Comparison of ENCODE assay signal across 10 cellular contexts in the genomic region with DNA sequence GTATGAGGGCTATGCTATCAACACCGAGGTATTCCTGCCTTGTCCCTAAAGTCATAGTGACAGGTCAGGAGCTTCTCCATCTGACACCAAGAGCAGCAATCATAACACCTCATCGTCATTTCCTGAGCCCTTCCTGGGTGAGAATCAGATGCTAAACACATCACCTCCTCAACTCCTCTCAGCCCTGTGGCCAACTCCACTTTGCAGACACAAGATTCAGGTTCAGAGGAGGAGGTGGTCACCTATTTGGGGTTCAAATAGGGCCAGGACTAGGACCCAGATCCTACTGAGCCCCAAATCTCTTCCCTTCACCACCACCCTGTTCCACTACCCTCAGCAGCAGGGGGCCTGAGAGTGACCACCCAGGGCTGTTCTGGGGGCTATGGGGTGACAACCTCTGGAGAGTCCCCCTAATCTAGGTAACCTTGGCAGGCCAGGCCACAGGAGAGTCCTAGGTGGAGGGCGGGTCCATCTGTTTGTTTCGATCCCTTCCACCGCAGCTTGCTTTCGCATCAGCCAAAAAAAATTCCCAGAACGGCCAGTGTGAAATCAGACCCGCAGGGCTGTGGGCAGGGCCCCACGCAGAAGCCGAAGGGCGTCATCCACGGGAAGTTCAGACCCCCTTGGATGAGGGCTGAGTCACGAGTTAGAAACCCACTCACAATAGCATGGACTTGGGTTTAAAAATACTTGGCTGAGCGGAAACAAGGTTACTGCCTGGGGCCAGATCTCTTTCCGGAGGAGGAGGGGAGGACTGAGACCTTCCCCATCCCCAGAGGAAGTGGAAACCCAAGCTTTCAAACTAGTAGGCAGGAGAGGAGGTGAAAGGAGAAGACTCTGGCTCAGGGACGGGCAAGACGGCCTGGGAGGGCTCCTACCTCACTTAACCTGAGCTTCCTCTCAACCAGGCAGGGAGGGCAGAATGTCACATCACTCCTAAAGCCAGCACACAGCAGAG. TPM values are rescaled to one million over a fixed set of nuclear protein-coding genes. Genes with fewer than 3 reads are reported as not detected.
DNase-seq lines count a peak whose midpoint lies in the region; ATAC-seq and TF ChIP-seq lines count a peak whose summit lies in the region.
"Had no signal": no experiment of that assay in that cellular context is flagged by ENCODE, and none has a peak within 500 bp of the region (broad histone marks: within the 10 kb centered on the region; RNA-seq: fewer than 3 reads in every experiment).

No MANE protein-coding gene starts in this region.

- H3K27ac Mint-ChIP-seq in CD14-positive monocyte (peak overlapping the region; percentile 96 to 98 (median 97)), glutamatergic neuron (ENCODE audit: unreplicated experiment) (no peak overlapping the region)

- H3K9me3 Mint-ChIP-seq in CD14-positive monocyte (no peaks in the 10 kb centered on the region), glutamatergic neuron (ENCODE audit: unreplicated experiment) (peaks cover 2% of the 10 kb centered on the region)
- H3K9me3 Mint-ChIP-seq in activated T-cell treated with anti-CD3 and anti-CD28 coated beads, Interleukin-2, amount 50 U/mL, for 4 hours, result no peaks in the 10 kb centered on the region

- H3K4me3 ChIP-seq in MM.1S (ENCODE audit: low read length), result peak overlapping the region; percentile 43
- H3K4me3 ChIP-seq in skeletal muscle satellite cell (ENCODE audit: low read length), result no peak overlapping the region

- H3K9me3 ChIP-seq in MM.1S (replicated peaks; ENCODE audit: insufficient read depth, low read length), result no peaks in the 10 kb centered on the region
- no peaks in the 10 kb centered on the region for H3K9me3 ChIP-seq in skeletal muscle satellite cell (replicated peaks; ENCODE audit: low read length)

- peaks cover 44% of the 10 kb centered on the region for H3F3A ChIP-seq in MM.1S (ENCODE audit: insufficient read depth, low read length)

- H3K27me3 Mint-ChIP-seq in CD14-positive monocyte (ENCODE audit: low read depth in 3 of 3) (peaks cover 0 to 9% (median 0%) of the 10 kb centered on the region in 3 donors), glutamatergic neuron (ENCODE audit: unreplicated experiment) (peaks cover 5% of the 10 kb centered on the region)
- H3K27me3 Mint-ChIP-seq in activated T-cell treated with anti-CD3 and anti-CD28 coated beads, Interleukin-2, amount 50 U/mL, for 4 hours (ENCODE audit: low read depth), result no peaks in the 10 kb centered on the region

- DNase-seq in CD14-positive monocyte (ENCODE audit: low spot score) (peak; percentile 66), MM.1S (peak; percentile 73), glutamatergic neuron (no peak), globus pallidus (ENCODE audit: low spot score) (no peak), NCI-H2227 (lab: John Stamatoyannopoulos, UW; ENCODE audit: unreplicated experiment) (no peak)
- DNase-seq in activated T-cell treated with anti-CD3 and anti-CD28 coated beads, Interleukin-2, amount 50 U/mL, for 4 hours, result peak; percentile 14

- peaks cover 44 to 61% of the 10 kb centered on the region in 2 donors for H3K36me3 Mint-ChIP-seq in CD14-positive monocyte
- H3K36me3 Mint-ChIP-seq in activated T-cell treated with anti-CD3 and anti-CD28 coated beads, Interleukin-2, amount 50 U/mL, for 4 hours (ENCODE audit: insufficient read depth), result peaks cover 6% of the 10 kb centered on the region
- no peaks in the 10 kb centered on the region for H3K36me3 Mint-ChIP-seq in glutamatergic neuron (ENCODE audit: unreplicated experiment)

- H3K79me2 ChIP-seq in MM.1S (ENCODE audit: low read length), result peaks cover 92% of the 10 kb centered on the region

- H3K27me3 ChIP-seq in MM.1S (replicated peaks; ENCODE audit: insufficient read depth, low read length), result no peaks in the 10 kb centered on the region
- H3K27me3 ChIP-seq in skeletal muscle satellite cell (ENCODE audit: control insufficient read depth, insufficient read depth, low read length), result no peaks in the 10 kb centered on the region

- peak overlapping the region; percentile 74 for H3K4me2 ChIP-seq in MM.1S (ENCODE audit: low read depth, low read length)
- peak overlapping the region; percentile 21 for H3K4me2 ChIP-seq in skeletal muscle satellite cell (ENCODE audit: low read length)

- peak overlapping the region; percentile 70 for H3K9ac ChIP-seq in MM.1S (ENCODE audit: low read length)
- H3K9ac ChIP-seq in skeletal muscle satellite cell (ENCODE audit: low read depth, low read length), result no peak overlapping the region

- ATAC-seq in GM21423 (IDR thresholded peaks at IDR 0.05; ENCODE audit: unreplicated experiment), result peak; percentile 36
- ATAC-seq in activated T-cell treated with anti-CD3 and anti-CD28 coated beads, Interleukin-2, amount 50 U/mL, for 4 hours, result peak; percentile 45 to 51

- peak overlapping the region; percentile 80 to 87 for H3K4me3 Mint-ChIP-seq in CD14-positive monocyte
- peak overlapping the region; percentile 74 for H3K4me3 Mint-ChIP-seq in activated T-cell treated with anti-CD3 and anti-CD28 coated beads, Interleukin-2, amount 50 U/mL, for 4 hours
- H3K4me3 Mint-ChIP-seq in glutamatergic neuron (ENCODE audit: unreplicated experiment), result peak overlapping the region; percentile 42

- no peak for TF ChIP-seq CTCF in CD14-positive monocyte (IDR thresholded peaks at IDR 0.05)
- TF ChIP-seq CTCF in MM.1S (IDR thresholded peaks at IDR 0.05; ENCODE audit: low read length), result no peak
- no peak for TF ChIP-seq CTCF in glutamatergic neuron (IDR thresholded peaks at IDR 0.05; ENCODE audit: partially characterized antibody, unreplicated experiment)

- peak overlapping the region; percentile 96 for H3K27ac ChIP-seq in MM.1S (ENCODE audit: low read length)
- H3K27ac ChIP-seq: C4-2B had no signal

- H3K36me3 ChIP-seq in MM.1S (replicated peaks; ENCODE audit: insufficient read depth, low read length), result no peaks in the 10 kb centered on the region
- peaks cover 8% of the 10 kb centered on the region for H3K36me3 ChIP-seq in skeletal muscle satellite cell (ENCODE audit: insufficient read depth, low read length)

- H4K20me1 ChIP-seq in MM.1S (ENCODE audit: insufficient read depth, low read length), result no peaks in the 10 kb centered on the region

- H2AFZ ChIP-seq in MM.1S (ENCODE audit: low read length), result no peak overlapping the region

- H3K9me2 ChIP-seq in MM.1S (replicated peaks; ENCODE audit: insufficient read depth, low read length), result no peaks in the 10 kb centered on the region

- intact Hi-C loops in CD14-positive monocyte (cut with micrococcal nuclease), result loop anchor here in 1 of 2 donors (2.0 kb wide), 1 partner anchor 65 kb away; no protein-coding TSS in a partner anchor

- H3K4me1 Mint-ChIP-seq in CD14-positive monocyte (peaks cover 94% of the 10 kb centered on the region), glutamatergic neuron (ENCODE audit: low read depth, unreplicated experiment) (peaks cover 22% of the 10 kb centered on the region)
- peaks cover 92% of the 10 kb centered on the region for H3K4me1 Mint-ChIP-seq in activated T-cell treated with anti-CD3 and anti-CD28 coated beads, Interleukin-2, amount 50 U/mL, for 4 hours (ENCODE audit: low read depth)

- peaks cover 45% of the 10 kb centered on the region for H3K4me1 ChIP-seq in MM.1S (ENCODE audit: low read length)
- H3K4me1 ChIP-seq in skeletal muscle satellite cell (ENCODE audit: control insufficient read depth, insufficient read depth, low read length), result no peaks in the 10 kb centered on the region

RNA-seq across cellular contexts. Expression of a gene that starts 8.7 kb away (rescaled TPM):
- polyA plus RNA-seq in CD14-positive monocyte, result 10 to 100 TPM; 21.5 to 47.4 TPM
- 10 to 100 TPM; 62.1 to 79.0 (median 72.6) TPM for total RNA-seq in activated T-cell treated with anti-CD3 and anti-CD28 coated beads, Interleukin-2, amount 50 U/mL, for 4 hours
- 84.7 TPM for total RNA-seq in glutamatergic neuron (ENCODE audit: unreplicated experiment)
- 22.1 and 30.9 TPM in 2 replicates for total RNA-seq in skeletal muscle satellite cell (2012; rRNA removed)

RNA-seq across cellular contexts. Expression of a gene that starts 14.7 kb away (rescaled TPM):
- polyA plus RNA-seq in CD14-positive monocyte, result not detected
- not detected for total RNA-seq in activated T-cell treated with anti-CD3 and anti-CD28 coated beads, Interleukin-2, amount 50 U/mL, for 4 hours
- total RNA-seq in glutamatergic neuron (ENCODE audit: unreplicated experiment), result not detected
- not detected in 2 replicates for total RNA-seq in skeletal muscle satellite cell (2012; rRNA removed)
- total RNA-seq: epithelial cell of proximal tubule had no signal

Comparison
In these comparisons a context has a peak if more than half of its experiments do, and no peak if none do; other contexts are left out.
1. DNase-seq: peak in CD14-positive monocyte (single experiment), MM.1S (single experiment) and activated T-cell treated with anti-CD3 and anti-CD28 coated beads, Interleukin-2, amount 50 U/mL, for 4 hours (single experiment); none in glutamatergic neuron (single experiment), globus pallidus (single experiment) and NCI-H2227 (single experiment).
2. Peak in every context shown above with its lines, with median percentiles within 50 percentile points of each other: H3K4me3 Mint-ChIP-seq.